In genomic region chr9:119788876-119789275, GRCh38 we compare ENCODE assay signal across 24 cellular contexts.
"Had no signal": no experiment of that assay in that cellular context is flagged by ENCODE, and none has a peak within 500 bp of the region (broad histone marks: within the 10 kb centered on the region; RNA-seq: fewer than 3 reads in every experiment).

No MANE protein-coding gene starts in this region.

- H3K36me3 Mint-ChIP-seq: activated naive CD8-positive, alpha-beta T cell had no signal

- H3K4me3 Mint-ChIP-seq: activated CD4-positive, alpha-beta memory T cell treated with anti-CD3 and anti-CD28 coated beads, Interleukin-2, amount 10 ng/mL, durations not matched to agents 7 days and 5 days; activated CD4-positive, alpha-beta T cell treated with anti-CD3 and anti-CD28 coated beads for 36 hours; activated naive CD4-positive, alpha-beta T cell treated with anti-CD3 and anti-CD28 coated beads for 36 hours; activated naive CD8-positive, alpha-beta T cell; activated T-helper 17 cell treated with anti-CD3 and anti-CD28 coated beads, Interleukin-2, amount 50 U/mL, for 72 hours had no signal

- DNase-seq: activated CD4-positive, alpha-beta memory T cell treated with anti-CD3 and anti-CD28 coated beads, Interleukin-2, amount 10 ng/mL, durations not matched to agents 7 days and 5 days; activated CD4-positive, alpha-beta T cell treated with anti-CD3 and anti-CD28 coated beads for 36 hours; activated CD4-positive, alpha-beta T cell treated with anti-CD3 and anti-CD28 coated beads, Interleukin-2, amount 50 U/mL, for 1 hour; activated gamma-delta T cell; activated naive CD4-positive, alpha-beta T cell treated with anti-CD3 and anti-CD28 coated beads for 36 hours; activated T-cell treated with anti-CD3 and anti-CD28 coated beads for 4 hours; activated T-cell treated with anti-CD3 and anti-CD28 coated beads, Interleukin-2, amount 50 U/mL, for 48 hours; amygdala; brain microvascular endothelial cell; Kasumi-1; NCI-H1105 treated with DMSO at 0.1 percent for 48 hours; NCI-H1436 treated with DMSO at 0.1 percent for 48 hours; NCI-H187; NCI-H2081 treated with DMSO at 0.1 percent for 48 hours; NCI-H510A treated with DMSO at 0.1 percent for 48 hours; NK-92 treated with Interleukin-12 subunit alpha and Interleukin-12 subunit beta, amount 100 ng/mL, for 24 hours; OCI-M1; RPMI8226; T-helper 1 cell; WERI-Rb-1 had no signal

- H3K9me3 Mint-ChIP-seq: activated CD4-positive, alpha-beta memory T cell treated with anti-CD3 and anti-CD28 coated beads, Interleukin-2, amount 10 ng/mL, durations not matched to agents 7 days and 5 days; activated T-helper 17 cell treated with anti-CD3 and anti-CD28 coated beads, Interleukin-2, amount 50 U/mL, for 72 hours had no signal

- H3K4me1 Mint-ChIP-seq: activated CD4-positive, alpha-beta memory T cell treated with anti-CD3 and anti-CD28 coated beads, Interleukin-2, amount 10 ng/mL, durations not matched to agents 7 days and 5 days; activated CD4-positive, alpha-beta T cell treated with anti-CD3 and anti-CD28 coated beads for 36 hours; activated T-helper 17 cell treated with anti-CD3 and anti-CD28 coated beads, Interleukin-2, amount 50 U/mL, for 72 hours had no signal

- H3K27me3 Mint-ChIP-seq: activated CD4-positive, alpha-beta memory T cell treated with anti-CD3 and anti-CD28 coated beads, Interleukin-2, amount 10 ng/mL, durations not matched to agents 7 days and 5 days; activated CD4-positive, alpha-beta T cell treated with anti-CD3 and anti-CD28 coated beads for 36 hours; activated naive CD8-positive, alpha-beta T cell; activated T-helper 17 cell treated with anti-CD3 and anti-CD28 coated beads, Interleukin-2, amount 50 U/mL, for 72 hours had no signal

- ATAC-seq: activated CD4-positive, alpha-beta T cell treated with anti-CD3 and anti-CD28 coated beads for 36 hours; activated T-helper 17 cell treated with anti-CD3 and anti-CD28 coated beads, Interleukin-2, amount 50 U/mL, for 72 hours; Panc1; Right ventricle myocardium inferior had no signal

- H3K27ac Mint-ChIP-seq: activated CD4-positive, alpha-beta memory T cell treated with anti-CD3 and anti-CD28 coated beads, Interleukin-2, amount 10 ng/mL, durations not matched to agents 7 days and 5 days; activated CD4-positive, alpha-beta T cell treated with anti-CD3 and anti-CD28 coated beads for 36 hours; activated naive CD4-positive, alpha-beta T cell treated with anti-CD3 and anti-CD28 coated beads for 36 hours; activated naive CD8-positive, alpha-beta T cell; activated T-helper 17 cell treated with anti-CD3 and anti-CD28 coated beads, Interleukin-2, amount 50 U/mL, for 72 hours had no signal
